7 cellular contexts compared by ENCODE assay signal in genomic region chr16:70476272-70477020, GRCh38. TPM values are rescaled to one million over a fixed set of nuclear protein-coding genes. Genes with fewer than 3 reads are reported as not detected.
DNase-seq lines count a peak whose midpoint lies in the region; ATAC-seq, FAIRE-seq and TF ChIP-seq lines count a peak whose summit lies in the region.

No MANE protein-coding gene starts in this region.

- no peaks in the 10 kb centered on the region for H3K9me3 ChIP-seq in kidney (ENCODE audit: control insufficient read depth in 1 of 2, low read length in 2 of 2)

- peak; percentile 98 for FAIRE-seq in HTR-8/SVneo (lab: Jason Lieb, UNC)
- no peak for FAIRE-seq in kidney (lab: Jason Lieb, UNC)

- intact Hi-C loops in kidney (cut with DNase I) = no loop called here

- no peak for TF ChIP-seq CTCF in kidney (IDR thresholded peaks at IDR 0.05; ENCODE audit: borderline replicate concordance, extremely low read depth, insufficient read depth)

- peaks cover 0 to 3% of the 10 kb centered on the region in 2 donors for H3K36me3 Mint-ChIP-seq in activated T-cell treated with anti-CD3 and anti-CD28 coated beads, Interleukin-2, amount 50 U/mL, for 72 hours (ENCODE audit: insufficient read depth in 2 of 2)

- peaks cover 0 to 3% of the 10 kb centered on the region in 2 donors for H3K4me1 ChIP-seq in kidney (ENCODE audit: control insufficient read depth in 1 of 2, insufficient read depth in 1 of 2, low read depth in 1 of 2, low read length in 2 of 2)

- H3K27ac Mint-ChIP-seq in activated T-cell treated with anti-CD3 and anti-CD28 coated beads, Interleukin-2, amount 50 U/mL, for 72 hours = peak overlapping the region; percentile 81

- no peak overlapping the region for H3K4me3 ChIP-seq in kidney (ENCODE audit: low read length in 2 of 2)

- peaks cover 37% of the 10 kb centered on the region for H3K4me1 Mint-ChIP-seq in activated T-cell treated with anti-CD3 and anti-CD28 coated beads, Interleukin-2, amount 50 U/mL, for 72 hours (ENCODE audit: low read depth)

- H3K4me3 Mint-ChIP-seq in activated T-cell treated with anti-CD3 and anti-CD28 coated beads, Interleukin-2, amount 50 U/mL, for 72 hours = peak overlapping the region; percentile 59 to 70

- H3K9ac ChIP-seq in kidney (ENCODE audit: low read length in 2 of 2) = peak overlapping the region in 1 of 2 donors; percentile 12

- DNase-seq in HTR-8/SVneo (ENCODE audit: insufficient read length, low spot score) (peak; percentile 97), kidney (peak; percentile 75), DMS153 (lab: John Stamatoyannopoulos, UW) (no peak), NCI-H2029 treated with DMSO at 0.1 percent for 48 hours (lab: John Stamatoyannopoulos, UW) (no peak)
- DNase-seq in activated T-cell treated with anti-CD3 and anti-CD28 coated beads, Interleukin-2, amount 50 U/mL, for 72 hours = peak; percentile 55 to 67

- peaks cover 0 to 27% of the 10 kb centered on the region in 2 donors for H3K36me3 ChIP-seq in kidney (ENCODE audit: control insufficient read depth in 1 of 2, insufficient read depth in 2 of 2, low read length in 2 of 2)

- no peaks in the 10 kb centered on the region for H3K27me3 Mint-ChIP-seq in activated T-cell treated with anti-CD3 and anti-CD28 coated beads, Interleukin-2, amount 50 U/mL, for 72 hours (ENCODE audit: low read depth)

- peak overlapping the region; percentile 57 to 78 for H3K27ac ChIP-seq in kidney (ENCODE audit: low read depth in 2 of 2, low read length in 2 of 2)

- ATAC-seq in GM18502 (IDR thresholded peaks at IDR 0.05; ENCODE audit: poor library complexity, unreplicated experiment) (peak; percentile 89), GM21619 (IDR thresholded peaks at IDR 0.05; ENCODE audit: unreplicated experiment) (peak; percentile 85)
- ATAC-seq in activated T-cell treated with anti-CD3 and anti-CD28 coated beads, Interleukin-2, amount 50 U/mL, for 72 hours (replicated peaks in 1 of 2) = peak; percentile 94 to 96

- H3K9me3 Mint-ChIP-seq in activated T-cell treated with anti-CD3 and anti-CD28 coated beads, Interleukin-2, amount 50 U/mL, for 72 hours = no peaks in the 10 kb centered on the region

RNA-seq across cellular contexts. Expression of gene FCSK, which starts 22.1 kb away (rescaled TPM):
- total RNA-seq in activated T-cell treated with anti-CD3 and anti-CD28 coated beads, Interleukin-2, amount 50 U/mL, for 72 hours = 10 to 100 TPM; 15.4 to 18.0 TPM
- 32.5 TPM for total RNA-seq in kidney
- polyA plus RNA-seq in kidney (ENCODE audit: insufficient read depth, low read depth, low replicate concordance) = 18.7 TPM

RNA-seq across cellular contexts. Expression of gene ST3GAL2, which starts 37.5 kb away (rescaled TPM):
- 10 to 100 TPM; 15.9 to 18.3 TPM for total RNA-seq in activated T-cell treated with anti-CD3 and anti-CD28 coated beads, Interleukin-2, amount 50 U/mL, for 72 hours
- 28.6 TPM for total RNA-seq in kidney
- 10.6 TPM for polyA plus RNA-seq in kidney (ENCODE audit: insufficient read depth, low read depth, low replicate concordance)

RNA-seq across cellular contexts. Expression of gene COG4, which starts 46.9 kb away (rescaled TPM):
- total RNA-seq in activated T-cell treated with anti-CD3 and anti-CD28 coated beads, Interleukin-2, amount 50 U/mL, for 72 hours = 10 to 100 TPM; 30.2 to 53.4 TPM
- 69.7 TPM for total RNA-seq in kidney
- 42.9 TPM for polyA plus RNA-seq in kidney (ENCODE audit: insufficient read depth, low read depth, low replicate concordance)

RNA-seq across cellular contexts. Expression of gene SF3B3, which starts 47.2 kb away (rescaled TPM):
- total RNA-seq in activated T-cell treated with anti-CD3 and anti-CD28 coated beads, Interleukin-2, amount 50 U/mL, for 72 hours = 100 to 1,000 TPM; 302 to 309 TPM
- 246 TPM for total RNA-seq in kidney
- 92.9 TPM for polyA plus RNA-seq in kidney (ENCODE audit: insufficient read depth, low read depth, low replicate concordance)

Comparison
In these comparisons a context has a peak if more than half of its experiments do, and no peak if none do; other contexts are left out.
1. DNase-seq: peak in HTR-8/SVneo (single experiment), activated T-cell treated with anti-CD3 and anti-CD28 coated beads, Interleukin-2, amount 50 U/mL, for 72 hours (2 of 2) and kidney (single experiment); none in DMS153 (single experiment) and NCI-H2029 treated with DMSO at 0.1 percent for 48 hours (single experiment).
2. Peak in every context shown above with its lines, with median percentiles within 50 percentile points of each other: ATAC-seq.